In the genomic region with DNA sequence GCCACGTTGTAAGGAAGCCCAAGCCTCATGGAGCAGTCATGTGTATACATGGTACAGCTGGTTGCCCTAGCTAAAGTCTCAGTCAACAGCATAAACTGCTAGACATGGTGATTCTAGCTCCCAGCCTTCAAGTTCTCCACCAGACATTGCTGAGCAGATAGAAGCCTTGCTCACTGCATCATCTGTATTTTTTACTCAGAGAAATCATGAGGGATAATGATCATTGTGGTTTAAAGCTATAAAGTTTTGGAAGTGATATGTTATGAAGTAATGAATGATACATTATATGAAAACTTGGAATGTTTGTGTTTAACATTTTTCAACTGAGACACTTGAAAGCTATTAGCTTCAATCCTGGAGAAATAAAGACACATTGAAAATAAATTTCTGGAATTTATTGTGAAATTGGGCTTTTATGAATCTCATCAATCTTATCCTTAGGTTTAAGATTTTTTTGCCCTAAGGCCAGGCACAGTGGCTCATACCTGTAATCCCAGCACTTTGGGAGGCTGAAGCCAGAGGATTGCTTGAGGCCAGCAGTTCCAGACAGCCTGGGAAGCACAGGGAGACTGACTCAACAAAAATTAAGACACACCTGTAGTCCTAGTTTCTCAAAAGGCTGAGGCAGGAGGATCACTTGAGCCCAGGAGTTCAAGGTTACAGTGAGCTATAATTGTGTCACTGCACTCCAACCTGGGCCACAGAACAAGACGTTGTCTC, we compare ENCODE assay signal across 21 cellular contexts. TPM values are rescaled to one million over a fixed set of nuclear protein-coding genes. Genes with fewer than 3 reads are reported as not detected.
"Had no signal": no experiment of that assay in that cellular context is flagged by ENCODE, and none has a peak within 500 bp of the region (broad histone marks: within the 10 kb centered on the region; RNA-seq: fewer than 3 reads in every experiment).

No MANE protein-coding gene starts in this region.

- H3K27ac ChIP-seq: colonic mucosa, epithelial cell of prostate, left lung, neural progenitor cell, ovary, transverse colon had no signal

- H3K4me2 ChIP-seq: neural progenitor cell had no signal

- H3K9me3 ChIP-seq: colonic mucosa, left lung, ovary, transverse colon had no signal

- H3K27me3 ChIP-seq: colonic mucosa, ovary had no signal

- H3K9ac ChIP-seq: neural progenitor cell had no signal

- DNase-seq: activated CD4-positive, alpha-beta T cell treated with anti-CD3 and anti-CD28 coated beads, Interleukin-2, amount 10 ng/mL, durations not matched to agents 7 days and 5 days; activated CD8-positive, alpha-beta memory T cell treated with anti-CD3 and anti-CD28 coated beads for 24 hours; activated naive CD8-positive, alpha-beta T cell treated with anti-CD3 and anti-CD28 coated beads for 36 hours; amygdala; central memory CD4-positive, alpha-beta T cell; colonic mucosa; effector CD8-positive, alpha-beta T cell; left lung; mammary epithelial cell; naive B cell; ovary; stimulated activated CD4-positive, alpha-beta T cell treated with anti-CD3 and anti-CD28 coated beads, Interleukin-4, amount 100 ng/mL, for 24 hours; stimulated activated naive CD4-positive, alpha-beta T cell; substantia nigra; T-cell; T-helper 9 cell; transverse colon had no signal

- H2AFZ ChIP-seq: neural progenitor cell had no signal

- H3K4me3 ChIP-seq: colonic mucosa, left lung, neural progenitor cell, ovary, transverse colon had no signal

- ATAC-seq: left lung, sciatic nerve, T-cell had no signal

- H3K36me3 ChIP-seq: colonic mucosa, left lung, neural progenitor cell, ovary, transverse colon had no signal

RNA-seq across cellular contexts. Expression of a gene that starts 5.6 kb away (rescaled TPM):
- total RNA-seq: activated CD4-positive, alpha-beta T cell treated with anti-CD3 and anti-CD28 coated beads, Interleukin-2, amount 10 ng/mL, durations not matched to agents 7 days and 5 days; activated T-helper 1 cell treated with anti-CD3 and anti-CD28 coated beads, Interleukin-12 subunit alpha, Interleukin-12 subunit beta, Interleukin-2, Interleukin-4 antibody, amounts not matched to agents 30 ng/mL and 10 ng/mL and 1 ng/mL, durations not matched to agents 14 hours and 24 hours and 36 hours had no signal

RNA-seq across cellular contexts. Expression of a gene that starts 36.4 kb away (rescaled TPM):
- total RNA-seq: activated T-helper 1 cell treated with anti-CD3 and anti-CD28 coated beads, Interleukin-12 subunit alpha, Interleukin-12 subunit beta, Interleukin-2, Interleukin-4 antibody, amounts not matched to agents 30 ng/mL and 10 ng/mL and 1 ng/mL, durations not matched to agents 14 hours and 24 hours and 36 hours had no signal
